In genomic region chr9:126335837-126336236, GRCh38 we compare ENCODE assay signal across 20 cellular contexts. TPM values are rescaled to one million over a fixed set of nuclear protein-coding genes. Genes with fewer than 3 reads are reported as not detected.
DNase-seq lines count a peak whose midpoint lies in the region; ATAC-seq and TF ChIP-seq lines count a peak whose summit lies in the region.
"Had no signal": no experiment of that assay in that cellular context is flagged by ENCODE, and none has a peak within 500 bp of the region (broad histone marks: within the 10 kb centered on the region; RNA-seq: fewer than 3 reads in every experiment).

No MANE protein-coding gene starts in this region.

- H3K27me3 ChIP-seq in WERI-Rb-1 (ENCODE audit: insufficient read depth, low read depth, severe bottlenecking) (no peaks in the 10 kb centered on the region), lower lobe of right lung (ENCODE audit: low read depth) (no peaks in the 10 kb centered on the region), stomach (no peaks in the 10 kb centered on the region)
- H3K27me3 ChIP-seq: Peyer's patch, thyroid gland had no signal

- peaks cover 78% of the 10 kb centered on the region for H3K4me1 ChIP-seq in lower lobe of right lung
- peaks cover 39 to 76% (median 53%) of the 10 kb centered on the region in 4 donors for H3K4me1 ChIP-seq in stomach

- H3K27ac ChIP-seq in WERI-Rb-1 (no peak overlapping the region), lower lobe of right lung (peak overlapping the region; percentile 76), stomach (peak overlapping the region in 4 of 5 donors; percentile 46 to 76 (median 56))
- H3K27ac ChIP-seq: epithelial cell of prostate had no signal

- H3K4me3 ChIP-seq in WERI-Rb-1 (ENCODE audit: low read depth, low read length) (no peak overlapping the region), lower lobe of right lung (peak overlapping the region; percentile 47), stomach (peak overlapping the region in 1 of 4 donors; percentile 3)
- H3K4me3 ChIP-seq: thyroid gland had no signal

- peaks cover 23% of the 10 kb centered on the region for H3K36me3 ChIP-seq in WERI-Rb-1
- H3K36me3 ChIP-seq in lower lobe of right lung, result peaks cover 7% of the 10 kb centered on the region
- H3K36me3 ChIP-seq in stomach, result peaks cover 0 to 7% (median 6%) of the 10 kb centered on the region in 4 donors
- H3K36me3 ChIP-seq: Peyer's patch had no signal

- no peak for TF ChIP-seq EP300 in stomach (IDR thresholded peaks at IDR 0.05)

- ATAC-seq in lower lobe of right lung, result peak; percentile 42 to 47
- no peak for ATAC-seq in HG03097 (IDR thresholded peaks at IDR 0.05; ENCODE audit: low FRiP score, unreplicated experiment)
- no peak for ATAC-seq in GM18498 (IDR thresholded peaks at IDR 0.05; ENCODE audit: unreplicated experiment)

- TF ChIP-seq POLR2A in stomach (IDR thresholded peaks at IDR 0.05), result no peak

- intact Hi-C loops in lower lobe of right lung (cut with DNase I) (no loop called here), stomach (cut with DNase I; ENCODE audit: low total_unique reads) (no loop called here)

- DNase-seq in WERI-Rb-1 (no peak), dermis blood vessel endothelial cell (peak; percentile 52), lower lobe of right lung (no peak), stomach (no peak), occipital lobe (lab: John Stamatoyannopoulos, UW) (no peak)
- DNase-seq: activated CD4-positive, alpha-beta T cell treated with anti-CD3 and anti-CD28 coated beads, Interleukin-2, amount 50 U/mL, for 4 hours; activated naive CD8-positive, alpha-beta T cell treated with anti-CD3 and anti-CD28 coated beads, Interleukin-2, amount 10 ng/mL, durations not matched to agents 7 days and 5 days; activated T-cell treated with anti-CD3 and anti-CD28 coated beads, Interleukin-2, amount 50 U/mL, for 24 hours; central memory CD4-positive, alpha-beta T cell; DMS79 treated with DMSO at 0.1 percent for 48 hours; KBM-7; NCI-H1092 treated with DMSO at 0.1 percent for 48 hours; NCI-H82; Peyer's patch; stimulated activated CD4-positive, alpha-beta T cell treated with anti-CD3 and anti-CD28 coated beads, Interleukin-4, amount 100 ng/mL, for 24 hours; stimulated activated CD8-positive, alpha-beta memory T cell treated with anti-CD3 and anti-CD28 coated beads, Interleukin-4, amount 100 ng/mL, for 48 hours; thyroid gland had no signal

- H3K9me3 ChIP-seq in WERI-Rb-1 (ENCODE audit: severe bottlenecking) (no peaks in the 10 kb centered on the region), lower lobe of right lung (no peaks in the 10 kb centered on the region), stomach (no peaks in the 10 kb centered on the region)
- H3K9me3 ChIP-seq: Peyer's patch, thyroid gland had no signal

- WGBS in stomach, 5 donors, result 33 to 54% (median 40%) methylated on average over 10 of the region's 10 CpGs

- TF ChIP-seq CTCF in WERI-Rb-1 (IDR thresholded peaks at IDR 0.05; ENCODE audit: low read depth, low read length) (0 out of 2 replicates have a peak, but pooled peaks have one; percentile 5), lower lobe of right lung (IDR thresholded peaks at IDR 0.05) (no peak), stomach (IDR thresholded peaks at IDR 0.05) (no peak)

RNA-seq across cellular contexts. Expression of gene MVB12B, which starts 9.2 kb away (rescaled TPM):
- total RNA-seq in dermis blood vessel endothelial cell (18.4 and 23.9 TPM in 2 replicates), lower lobe of right lung (47.8 TPM), stomach (10 to 100 TPM in 2 of 5 donors, 1 to 10 TPM in 3; 3.2 to 21.9 (median 7.3) TPM), occipital lobe (28.7 TPM)
- 1 to 10 TPM; 2.3 to 6.4 (median 3.1) TPM for polyA plus RNA-seq in stomach

Comparison
In these comparisons a context has a peak if more than half of its experiments do, and no peak if none do; other contexts are left out.
1. ATAC-seq: peak in lower lobe of right lung (2 of 2); none in HG03097 (single experiment) and GM18498 (single experiment).